In genomic region chr15:44195151-44195740, GRCh38 we compare ENCODE assay signal across 1 cellular context.
TF ChIP-seq lines count a peak whose summit lies in the region.

Gene FRMD5, minus strand, starts transcription at chr15:44195271.

TF ChIP-seq in HepG2, 621 proteins besides CTCF, POLR2A, EP300 and RAD21 (continued from another document and continues in another):
- 0 out of 2 replicates have a peak, but pooled peaks have one; percentile 28 for TF ChIP-seq PRDM10 (CRISPR knock-in tag; IDR thresholded peaks at IDR 0.05; ENCODE audit: low read depth)
- TF ChIP-seq SPEN (CRISPR knock-in tag; IDR thresholded peaks at IDR 0.05; ENCODE audit: low read depth) = no peak
- TF ChIP-seq ZNF501 (CRISPR knock-in tag; IDR thresholded peaks at IDR 0.05) = peak; percentile 57; the same call in 1 of the 2 replicates
- TF ChIP-seq ZNF891 (CRISPR knock-in tag; IDR thresholded peaks at IDR 0.05) = no peak
- TF ChIP-seq SAP130 (CRISPR knock-in tag; IDR thresholded peaks at IDR 0.05; ENCODE audit: low read depth) = peak; percentile 52
- TF ChIP-seq SMAD9 (CRISPR knock-in tag; IDR thresholded peaks at IDR 0.05) = no peak
- TF ChIP-seq ZNF749 (CRISPR knock-in tag; IDR thresholded peaks at IDR 0.05; ENCODE audit: borderline replicate concordance) = no peak
- peak; percentile 19; the same call in 1 of the 2 replicates for TF ChIP-seq CBFB (CRISPR knock-in tag; IDR thresholded peaks at IDR 0.05)
- no peak for TF ChIP-seq DPF2 (CRISPR knock-in tag; IDR thresholded peaks at IDR 0.05; ENCODE audit: borderline replicate concordance, low read depth)
- TF ChIP-seq ZSCAN29 (CRISPR knock-in tag; conservative IDR thresholded peaks at IDR 0.05) = no peak
- no peak; the same call in 1 of the 2 replicates for TF ChIP-seq HIVEP1 (CRISPR knock-in tag; IDR thresholded peaks at IDR 0.05)
- 0 out of 2 replicates have a peak, but pooled peaks have one; percentile 29 for TF ChIP-seq DMAP1 (CRISPR knock-in tag; IDR thresholded peaks at IDR 0.05)
- peak; percentile 39; the same call in 1 of the 2 replicates for TF ChIP-seq PATZ1 (CRISPR knock-in tag; IDR thresholded peaks at IDR 0.05)
- TF ChIP-seq ZNF280B (CRISPR knock-in tag; IDR thresholded peaks at IDR 0.05; ENCODE audit: borderline replicate concordance) = no peak
- peak; percentile 34; the same call in 1 of the 2 replicates for TF ChIP-seq DRAP1 (CRISPR knock-in tag; IDR thresholded peaks at IDR 0.05)
- 0 out of 2 replicates have a peak, but pooled peaks have one; percentile 18 for TF ChIP-seq ZNF724P (CRISPR knock-in tag; IDR thresholded peaks at IDR 0.05; ENCODE audit: borderline replicate concordance)
- TF ChIP-seq RCOR2 (CRISPR knock-in tag; IDR thresholded peaks at IDR 0.05) = 0 out of 2 replicates have a peak, but pooled peaks have one; percentile 15
- TF ChIP-seq ZMYM3 (CRISPR knock-in tag; IDR thresholded peaks at IDR 0.05) = no peak
- TF ChIP-seq PBX2 (CRISPR knock-in tag; IDR thresholded peaks at IDR 0.05) = peak; percentile 98
- TF ChIP-seq KLF16 (CRISPR knock-in tag; IDR thresholded peaks at IDR 0.05) = 0 out of 4 replicates have a peak, but pooled peaks of 1 of the 2 experiments have one; percentile 22
- TF ChIP-seq ELF1 (CRISPR knock-in tag; IDR thresholded peaks at IDR 0.05) = peak; percentile 24; the same call in 1 of the 2 replicates
- TF ChIP-seq ZNF543 (CRISPR knock-in tag; IDR thresholded peaks at IDR 0.05) = 0 out of 2 replicates have a peak, but pooled peaks have one; percentile 35
- no peak for TF ChIP-seq HNF1A (IDR thresholded peaks at IDR 0.05; ENCODE audit: low read depth)
- TF ChIP-seq HNF1A (CRISPR knock-in tag; IDR thresholded peaks at IDR 0.05; ENCODE audit: borderline replicate concordance) = 0 out of 2 replicates have a peak, but pooled peaks have one; percentile 7
- peak; percentile 29; the same call in 1 of the 2 replicates for TF ChIP-seq BHLHE40 (IDR thresholded peaks at IDR 0.05; ENCODE audit: low read length)
- TF ChIP-seq TAF1 (CRISPR knock-in tag; IDR thresholded peaks at IDR 0.05) = peak; percentile 39; the same call in 1 of the 2 replicates
- no peak for TF ChIP-seq ZNF781 (CRISPR knock-in tag; IDR thresholded peaks at IDR 0.05; ENCODE audit: borderline replicate concordance, not compliant biosample characterization)
- TF ChIP-seq ZNF577 (CRISPR knock-in tag; IDR thresholded peaks at IDR 0.05; ENCODE audit: borderline replicate concordance, low read depth) = no peak
- peak; percentile 68 for TF ChIP-seq ZNF142 (CRISPR knock-in tag; IDR thresholded peaks at IDR 0.05)
- TF ChIP-seq GFI1 (CRISPR knock-in tag; IDR thresholded peaks at IDR 0.05; ENCODE audit: borderline replicate concordance) = peak; percentile 60; the same call in 1 of the 2 replicates
- TF ChIP-seq NFYB (CRISPR knock-in tag; IDR thresholded peaks at IDR 0.05) = peak; percentile 95
- peak; percentile 59 for TF ChIP-seq PHF8 (CRISPR knock-in tag; IDR thresholded peaks at IDR 0.05)
- TF ChIP-seq HIC2 (CRISPR knock-in tag; IDR thresholded peaks at IDR 0.05; ENCODE audit: low read depth) = 0 out of 2 replicates have a peak, but pooled peaks have one; percentile 14
- no peak for TF ChIP-seq PLSCR1 (CRISPR knock-in tag; IDR thresholded peaks at IDR 0.05; ENCODE audit: borderline replicate concordance)
